ENCODE assay signal across 11 cellular contexts in the genomic region with DNA sequence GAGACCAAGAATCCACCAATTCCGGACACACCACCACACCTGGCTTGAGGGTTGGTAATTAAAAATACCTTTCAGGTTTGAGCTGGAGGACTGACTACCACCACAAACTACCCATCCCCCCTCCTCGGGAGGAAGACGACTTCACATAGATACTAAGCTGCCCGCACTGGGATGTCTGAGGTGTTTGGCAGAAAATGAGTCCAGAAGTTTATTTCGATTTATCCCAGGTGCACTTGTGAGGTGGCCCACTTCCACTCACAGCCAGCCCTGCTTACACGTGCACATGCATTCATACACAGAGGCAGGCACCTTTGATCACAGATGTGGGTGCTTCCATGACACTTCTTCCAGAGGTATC.
DNase-seq lines count a peak whose midpoint lies in the region; ATAC-seq and TF ChIP-seq lines count a peak whose summit lies in the region.
"Had no signal": no experiment of that assay in that cellular context is flagged by ENCODE, and none has a peak within 500 bp of the region (broad histone marks: within the 10 kb centered on the region; RNA-seq: fewer than 3 reads in every experiment).

No MANE protein-coding gene starts in this region.

- no peaks in the 10 kb centered on the region for H3K4me1 ChIP-seq in testis
- H3K4me1 ChIP-seq: vagina had no signal

- intact Hi-C loops in testis (cut with DNase I; ENCODE audit: low total_unique reads) = no loop called here

- H3K4me3 ChIP-seq in testis = peak overlapping the region; percentile 5 to 9
- H3K4me3 ChIP-seq: vagina had no signal

- CTCF ChIA-PET in activated CD4-positive, alpha-beta memory T cell treated with anti-CD3 and anti-CD28 coated beads, Interleukin-2, amount 10 ng/mL, durations not matched to agents 7 days and 5 days (lab: Charles Lee) = interaction anchor here (0.9 kb wide), 1 partner anchor 503 kb away, joined by 4 read pairs; no protein-coding TSS in a partner anchor

- H3K27me3 ChIP-seq in testis = no peaks in the 10 kb centered on the region
- H3K27me3 ChIP-seq: vagina had no signal

- no peaks in the 10 kb centered on the region for H3K36me3 ChIP-seq in testis (ENCODE audit: low read depth, missing control alignments)
- H3K36me3 ChIP-seq: vagina had no signal

- H3K27ac ChIP-seq in testis = no peak overlapping the region
- H3K27ac ChIP-seq: vagina had no signal

- DNase-seq in activated T-cell treated with anti-CD3 and anti-CD28 coated beads, Interleukin-2, amount 50 U/mL, for 72 hours = no peak
- no peak for DNase-seq in activated T-cell treated with anti-CD3 and anti-CD28 coated beads, Interleukin-2, amount 50 U/mL, for 48 hours
- no peak for DNase-seq in activated CD4-positive, alpha-beta memory T cell treated with anti-CD3 and anti-CD28 coated beads, Interleukin-2, amount 10 ng/mL, durations not matched to agents 7 days and 5 days
- DNase-seq in testis (no peak), SIG-M5 (lab: John Stamatoyannopoulos, UW) (no peak)
- DNase-seq: amygdala, NCI-H2029 treated with DMSO at 0.1 percent for 48 hours had no signal

- no peaks in the 10 kb centered on the region for H3K36me3 Mint-ChIP-seq in activated T-cell treated with anti-CD3 and anti-CD28 coated beads, Interleukin-2, amount 50 U/mL, for 72 hours (ENCODE audit: insufficient read depth in 2 of 2)
- H3K36me3 Mint-ChIP-seq in activated CD4-positive, alpha-beta memory T cell treated with anti-CD3 and anti-CD28 coated beads, Interleukin-2, amount 10 ng/mL, durations not matched to agents 7 days and 5 days (ENCODE audit: low read depth) = no peaks in the 10 kb centered on the region

- peaks cover 34% of the 10 kb centered on the region for H3K27me3 Mint-ChIP-seq in activated T-cell treated with anti-CD3 and anti-CD28 coated beads, Interleukin-2, amount 50 U/mL, for 72 hours (ENCODE audit: low read depth)
- H3K27me3 Mint-ChIP-seq in activated CD4-positive, alpha-beta memory T cell treated with anti-CD3 and anti-CD28 coated beads, Interleukin-2, amount 10 ng/mL, durations not matched to agents 7 days and 5 days = peaks cover 41% of the 10 kb centered on the region

- peak in 1 of 2 donors; percentile 10 for ATAC-seq in activated T-cell treated with anti-CD3 and anti-CD28 coated beads, Interleukin-2, amount 50 U/mL, for 72 hours (replicated peaks in 1 of 2)
- ATAC-seq in HG02970 (IDR thresholded peaks at IDR 0.05; ENCODE audit: low FRiP score, unreplicated experiment) (peak; percentile 9), HG02870 (IDR thresholded peaks at IDR 0.05; ENCODE audit: unreplicated experiment) (no peak), GM21786 (IDR thresholded peaks at IDR 0.05; ENCODE audit: unreplicated experiment) (no peak)

- peaks cover 18% of the 10 kb centered on the region for H3K4me1 Mint-ChIP-seq in activated T-cell treated with anti-CD3 and anti-CD28 coated beads, Interleukin-2, amount 50 U/mL, for 72 hours (ENCODE audit: low read depth)
- H3K4me1 Mint-ChIP-seq in activated CD4-positive, alpha-beta memory T cell treated with anti-CD3 and anti-CD28 coated beads, Interleukin-2, amount 10 ng/mL, durations not matched to agents 7 days and 5 days = peaks cover 17% of the 10 kb centered on the region

- TF ChIP-seq CTCF in testis (IDR thresholded peaks at IDR 0.05) = no peak

- H3K9me3 ChIP-seq in testis = no peaks in the 10 kb centered on the region
- H3K9me3 ChIP-seq: vagina had no signal

- POLR2A ChIA-PET in activated CD4-positive, alpha-beta memory T cell treated with anti-CD3 and anti-CD28 coated beads, Interleukin-2, amount 10 ng/mL, durations not matched to agents 7 days and 5 days (lab: Charles Lee) = interaction anchor here (0.7 to 1.2 kb wide), 2 partner anchors 11 to 75 kb away, joined by 3 read pairs; no protein-coding TSS in a partner anchor

- peaks cover 0 to 1% of the 10 kb centered on the region in 2 donors for H3K9me3 Mint-ChIP-seq in activated T-cell treated with anti-CD3 and anti-CD28 coated beads, Interleukin-2, amount 50 U/mL, for 72 hours
- no peaks in the 10 kb centered on the region for H3K9me3 Mint-ChIP-seq in activated CD4-positive, alpha-beta memory T cell treated with anti-CD3 and anti-CD28 coated beads, Interleukin-2, amount 10 ng/mL, durations not matched to agents 7 days and 5 days

- peak overlapping the region; percentile 68 to 71 for H3K4me3 Mint-ChIP-seq in activated T-cell treated with anti-CD3 and anti-CD28 coated beads, Interleukin-2, amount 50 U/mL, for 72 hours
- H3K4me3 Mint-ChIP-seq in activated CD4-positive, alpha-beta memory T cell treated with anti-CD3 and anti-CD28 coated beads, Interleukin-2, amount 10 ng/mL, durations not matched to agents 7 days and 5 days = peak overlapping the region; percentile 22

- no peak for TF ChIP-seq POLR2A in testis (IDR thresholded peaks at IDR 0.05)

- 58 to 59% methylated on average over 6 of the region's 6 CpGs for WGBS in testis, 2 donors

- no peak overlapping the region for H3K27ac Mint-ChIP-seq in activated T-cell treated with anti-CD3 and anti-CD28 coated beads, Interleukin-2, amount 50 U/mL, for 72 hours
- H3K27ac Mint-ChIP-seq in activated CD4-positive, alpha-beta memory T cell treated with anti-CD3 and anti-CD28 coated beads, Interleukin-2, amount 10 ng/mL, durations not matched to agents 7 days and 5 days = no peak overlapping the region
